ENCODE assay signal across 9 cellular contexts in the genomic region with DNA sequence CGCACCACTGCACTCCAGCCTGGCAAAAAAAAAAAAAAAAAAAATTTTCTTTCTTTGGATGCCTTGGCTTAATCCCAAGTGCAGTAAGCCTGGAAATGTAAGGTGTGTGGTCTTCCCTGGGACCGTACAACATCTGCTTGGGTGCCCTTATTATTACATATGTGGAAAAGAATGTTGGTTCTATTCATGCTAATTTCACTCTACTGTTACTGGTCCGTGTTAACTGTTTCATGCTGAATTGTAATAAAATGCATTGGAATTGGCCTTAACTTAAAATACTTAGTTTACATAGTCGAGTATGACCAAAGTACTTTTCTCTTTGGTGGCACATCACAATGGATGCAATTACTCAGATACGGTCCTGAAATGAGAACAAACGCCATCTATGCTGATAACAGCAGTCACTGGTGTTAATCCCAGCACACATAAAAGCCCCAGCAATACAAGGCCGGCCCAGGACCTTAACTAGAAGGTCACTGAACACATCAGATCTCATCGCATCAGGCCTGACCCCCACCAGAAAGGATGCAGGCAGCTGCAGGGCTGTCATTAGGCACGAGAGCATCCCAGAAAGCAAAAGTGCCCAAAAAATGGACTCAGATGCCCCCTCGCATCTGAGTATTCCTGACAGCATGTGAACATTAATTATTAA. TPM values are rescaled to one million over a fixed set of nuclear protein-coding genes. Genes with fewer than 3 reads are reported as not detected.
DNase-seq lines count a peak whose midpoint lies in the region; ATAC-seq, FAIRE-seq and TF ChIP-seq lines count a peak whose summit lies in the region.
"Had no signal": no experiment of that assay in that cellular context is flagged by ENCODE, and none has a peak within 500 bp of the region (broad histone marks: within the 10 kb centered on the region; RNA-seq: fewer than 3 reads in every experiment).

No MANE protein-coding gene starts in this region.

- no peaks in the 10 kb centered on the region for H3K9me3 Mint-ChIP-seq in activated naive CD4-positive, alpha-beta T cell treated with anti-CD3 and anti-CD28 coated beads, Interleukin-2, amount 50 U/mL, for 24 hours

- peaks cover 42% of the 10 kb centered on the region for H3K4me1 Mint-ChIP-seq in activated naive CD4-positive, alpha-beta T cell treated with anti-CD3 and anti-CD28 coated beads, Interleukin-2, amount 50 U/mL, for 24 hours

- ATAC-seq in GM18517 (IDR thresholded peaks at IDR 0.05; ENCODE audit: unreplicated experiment) = no peak

- FAIRE-seq in bronchial epithelial cell (lab: Jason Lieb, UNC) = no peak

- no peaks in the 10 kb centered on the region for H3K9me3 ChIP-seq in mononuclear cell (ENCODE audit: low read depth, low read length)

- no peaks in the 10 kb centered on the region for H3K36me3 ChIP-seq in bronchial epithelial cell (ENCODE audit: control insufficient read depth, insufficient read depth, low read length)

- TF ChIP-seq CTCF in bronchial epithelial cell (IDR thresholded peaks at IDR 0.05; ENCODE audit: insufficient read depth, low read length, severe bottlenecking) = no peak

- peaks cover 32% of the 10 kb centered on the region for H3K4me1 ChIP-seq in mononuclear cell (ENCODE audit: insufficient read depth, low read length)

- DNase-seq in activated naive CD4-positive, alpha-beta T cell treated with anti-CD3 and anti-CD28 coated beads, Interleukin-2, amount 50 U/mL, for 16 hours = no peak
- DNase-seq in bronchial epithelial cell (ENCODE audit: low read depth) (no peak), ureter (ENCODE audit: low spot score) (peak; percentile 43), NCI-H2107 treated with DMSO at 0.1 percent for 48 hours (lab: John Stamatoyannopoulos, UW; ENCODE audit: unreplicated experiment) (no peak), NCI-H345 treated with DMSO at 0.1 percent for 48 hours (lab: John Stamatoyannopoulos, UW; ENCODE audit: unreplicated experiment) (no peak)
- DNase-seq: NCI-H187 treated with DMSO at 0.1 percent for 48 hours had no signal

- peaks cover 1% of the 10 kb centered on the region for H3K27me3 Mint-ChIP-seq in activated naive CD4-positive, alpha-beta T cell treated with anti-CD3 and anti-CD28 coated beads, Interleukin-2, amount 50 U/mL, for 24 hours

- peak overlapping the region; percentile 62 for H3K4me3 ChIP-seq in bronchial epithelial cell (ENCODE audit: low read depth, low read length)
- H3K4me3 ChIP-seq in mononuclear cell (ENCODE audit: low read length) = peak overlapping the region; percentile 57

- peak overlapping the region; percentile 39 for H3K27ac Mint-ChIP-seq in activated naive CD4-positive, alpha-beta T cell treated with anti-CD3 and anti-CD28 coated beads, Interleukin-2, amount 50 U/mL, for 24 hours

- H3K27me3 ChIP-seq in bronchial epithelial cell (ENCODE audit: control insufficient read depth, insufficient read depth, low read length) (no peaks in the 10 kb centered on the region), mononuclear cell (ENCODE audit: insufficient read depth, low read length) (no peaks in the 10 kb centered on the region)

- peak overlapping the region; percentile 88 for H3K4me3 Mint-ChIP-seq in activated naive CD4-positive, alpha-beta T cell treated with anti-CD3 and anti-CD28 coated beads, Interleukin-2, amount 50 U/mL, for 24 hours

- no peaks in the 10 kb centered on the region for H3K36me3 Mint-ChIP-seq in activated naive CD4-positive, alpha-beta T cell treated with anti-CD3 and anti-CD28 coated beads, Interleukin-2, amount 50 U/mL, for 24 hours

RNA-seq across cellular contexts. Expression of gene SERPINB6, which starts 1.2 kb away (rescaled TPM):
- total RNA-seq in bronchial epithelial cell (34.3 and 48.7 TPM in 2 replicates), mononuclear cell (58.4 TPM), ureter (121 TPM)

RNA-seq across cellular contexts. Expression of gene NQO2, which starts 29.5 kb away (rescaled TPM):
- total RNA-seq in bronchial epithelial cell = 20.5 and 39.4 TPM in 2 replicates
- 14.5 TPM for total RNA-seq in mononuclear cell
- total RNA-seq in ureter = 27.0 TPM
